ENCODE assay signal across 1 cellular context in the genomic region with DNA sequence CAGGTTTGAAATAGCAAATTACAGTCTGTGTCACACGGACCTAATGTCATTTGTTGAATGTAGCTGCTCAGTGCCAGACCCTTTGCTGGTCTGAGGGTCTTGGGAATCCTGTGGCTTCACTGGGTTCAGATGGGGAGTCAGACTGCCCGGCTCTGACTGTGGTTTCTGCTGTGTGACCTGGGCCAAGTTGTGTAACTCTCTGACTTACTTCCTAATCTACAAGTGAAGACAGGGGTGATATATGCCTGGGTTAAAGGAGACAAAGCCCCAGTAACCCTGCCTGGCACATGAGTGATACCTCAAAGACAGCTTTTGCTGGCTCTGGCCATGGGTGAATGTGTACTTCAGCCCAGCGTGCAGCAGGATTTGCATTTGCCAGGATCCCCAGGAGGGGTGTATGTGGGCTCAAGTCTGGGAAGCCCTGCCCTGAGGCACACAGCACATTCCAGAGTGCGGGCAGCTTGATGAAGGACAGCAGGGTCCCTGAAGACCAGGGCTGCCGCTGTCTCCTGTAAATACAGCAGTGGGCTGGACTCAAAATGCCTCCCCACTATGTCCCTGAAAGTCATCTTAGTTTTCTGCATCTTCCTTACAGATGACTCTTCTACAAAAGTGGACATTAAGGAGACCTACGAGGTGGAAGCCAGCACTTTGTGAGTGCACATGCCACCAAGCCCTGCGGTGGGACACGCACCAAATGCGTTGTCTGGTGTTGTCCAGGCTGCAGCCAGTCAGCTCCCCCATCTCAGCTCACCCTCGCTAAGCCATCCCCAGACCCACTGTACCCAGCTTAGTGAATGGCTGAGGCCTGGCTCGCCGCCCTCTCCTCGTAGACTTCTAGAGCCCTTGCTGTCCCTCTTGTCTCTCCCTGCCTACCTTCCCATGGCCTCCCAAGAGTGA.
TF ChIP-seq lines count a peak whose summit lies in the region.

No MANE protein-coding gene starts in this region.

TF ChIP-seq in WTC11, 78 proteins besides CTCF, POLR2A, EP300 and RAD21 (continued from another document):
- TF ChIP-seq, protein P1, sequence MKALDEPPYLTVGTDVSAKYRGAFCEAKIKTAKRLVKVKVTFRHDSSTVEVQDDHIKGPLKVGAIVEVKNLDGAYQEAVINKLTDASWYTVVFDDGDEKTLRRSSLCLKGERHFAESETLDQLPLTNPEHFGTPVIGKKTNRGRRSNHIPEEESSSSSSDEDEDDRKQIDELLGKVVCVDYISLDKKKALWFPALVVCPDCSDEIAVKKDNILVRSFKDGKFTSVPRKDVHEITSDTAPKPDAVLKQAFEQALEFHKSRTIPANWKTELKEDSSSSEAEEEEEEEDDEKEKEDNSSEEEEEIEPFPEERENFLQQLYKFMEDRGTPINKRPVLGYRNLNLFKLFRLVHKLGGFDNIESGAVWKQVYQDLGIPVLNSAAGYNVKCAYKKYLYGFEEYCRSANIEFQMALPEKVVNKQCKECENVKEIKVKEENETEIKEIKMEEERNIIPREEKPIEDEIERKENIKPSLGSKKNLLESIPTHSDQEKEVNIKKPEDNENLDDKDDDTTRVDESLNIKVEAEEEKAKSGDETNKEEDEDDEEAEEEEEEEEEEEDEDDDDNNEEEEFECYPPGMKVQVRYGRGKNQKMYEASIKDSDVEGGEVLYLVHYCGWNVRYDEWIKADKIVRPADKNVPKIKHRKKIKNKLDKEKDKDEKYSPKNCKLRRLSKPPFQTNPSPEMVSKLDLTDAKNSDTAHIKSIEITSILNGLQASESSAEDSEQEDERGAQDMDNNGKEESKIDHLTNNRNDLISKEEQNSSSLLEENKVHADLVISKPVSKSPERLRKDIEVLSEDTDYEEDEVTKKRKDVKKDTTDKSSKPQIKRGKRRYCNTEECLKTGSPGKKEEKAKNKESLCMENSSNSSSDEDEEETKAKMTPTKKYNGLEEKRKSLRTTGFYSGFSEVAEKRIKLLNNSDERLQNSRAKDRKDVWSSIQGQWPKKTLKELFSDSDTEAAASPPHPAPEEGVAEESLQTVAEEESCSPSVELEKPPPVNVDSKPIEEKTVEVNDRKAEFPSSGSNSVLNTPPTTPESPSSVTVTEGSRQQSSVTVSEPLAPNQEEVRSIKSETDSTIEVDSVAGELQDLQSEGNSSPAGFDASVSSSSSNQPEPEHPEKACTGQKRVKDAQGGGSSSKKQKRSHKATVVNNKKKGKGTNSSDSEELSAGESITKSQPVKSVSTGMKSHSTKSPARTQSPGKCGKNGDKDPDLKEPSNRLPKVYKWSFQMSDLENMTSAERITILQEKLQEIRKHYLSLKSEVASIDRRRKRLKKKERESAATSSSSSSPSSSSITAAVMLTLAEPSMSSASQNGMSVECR (CRISPR knock-in tag; IDR thresholded peaks at IDR 0.05; ENCODE audit: borderline replicate concordance) = no peak
- TF ChIP-seq, protein P2, sequence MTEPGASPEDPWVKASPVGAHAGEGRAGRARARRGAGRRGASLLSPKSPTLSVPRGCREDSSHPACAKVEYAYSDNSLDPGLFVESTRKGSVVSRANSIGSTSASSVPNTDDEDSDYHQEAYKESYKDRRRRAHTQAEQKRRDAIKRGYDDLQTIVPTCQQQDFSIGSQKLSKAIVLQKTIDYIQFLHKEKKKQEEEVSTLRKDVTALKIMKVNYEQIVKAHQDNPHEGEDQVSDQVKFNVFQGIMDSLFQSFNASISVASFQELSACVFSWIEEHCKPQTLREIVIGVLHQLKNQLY (CRISPR knock-in tag; IDR thresholded peaks at IDR 0.05) = no peak
- TF ChIP-seq ESRRA (CRISPR knock-in tag; IDR thresholded peaks at IDR 0.05; ENCODE audit: borderline replicate concordance) (no peak), SP1 (CRISPR knock-in tag; conservative IDR thresholded peaks at IDR 0.05) (no peak), SOX15 (CRISPR knock-in tag; IDR thresholded peaks at IDR 0.05) (no peak), TCF7 (CRISPR knock-in tag; IDR thresholded peaks at IDR 0.05; ENCODE audit: low read depth) (no peak)
